ENCODE assay signal across 8 cellular contexts in the genomic region with DNA sequence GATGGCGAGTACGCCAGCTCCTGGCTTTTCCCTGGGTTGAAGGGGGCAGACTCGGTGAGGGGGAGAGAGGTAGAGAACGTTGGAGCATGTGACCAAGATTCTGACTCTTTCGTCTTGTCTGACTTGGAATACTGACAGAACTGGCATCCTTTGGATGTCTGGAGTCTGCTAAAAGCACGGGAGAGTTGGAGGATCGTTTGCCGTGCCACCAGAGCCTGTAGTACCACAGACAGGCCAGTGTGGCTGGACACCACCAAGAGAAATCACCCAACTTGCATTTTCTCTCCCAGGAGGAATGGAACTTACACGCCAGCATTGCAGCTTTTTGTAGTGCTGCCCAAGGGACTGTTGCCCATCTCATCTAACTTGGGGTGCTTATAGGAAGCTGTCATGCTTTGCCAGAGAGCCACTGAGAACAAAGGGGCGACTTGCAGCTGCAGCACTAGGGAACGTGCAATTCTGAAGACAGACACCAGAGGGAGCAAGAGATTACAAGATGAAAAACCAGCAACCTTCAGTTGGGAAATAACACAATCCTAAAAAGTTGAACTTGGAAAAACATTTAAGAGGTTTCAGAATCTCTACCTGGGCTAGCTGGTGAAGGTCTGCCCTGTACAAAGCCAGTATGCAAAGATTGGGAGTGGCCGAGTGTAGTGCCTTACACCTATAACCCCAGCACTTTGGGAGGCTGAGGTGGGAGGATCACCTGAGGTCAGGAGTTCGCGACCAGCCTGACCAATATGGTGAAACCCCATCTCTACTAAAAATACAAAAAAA. TPM values are rescaled to one million over a fixed set of nuclear protein-coding genes. Genes with fewer than 3 reads are reported as not detected.
DNase-seq lines count a peak whose midpoint lies in the region; ATAC-seq and TF ChIP-seq lines count a peak whose summit lies in the region.

No MANE protein-coding gene starts in this region.

- POLR2A ChIA-PET in SK-N-SH (lab: Yijun Ruan, JAX), result no interaction called here

- TF ChIP-seq RAD21 in SK-N-SH (IDR thresholded peaks at IDR 0.05; ENCODE audit: low read length), result peak; percentile 89

- no peak overlapping the region for H2AFZ ChIP-seq in Loucy (ENCODE audit: low read length)
- no peak overlapping the region for H2AFZ ChIP-seq in SK-N-SH (ENCODE audit: low read depth)

- H3K27me3 ChIP-seq in Loucy (ENCODE audit: insufficient read depth, low read length, poor library complexity, severe bottlenecking), result no peaks in the 10 kb centered on the region
- no peaks in the 10 kb centered on the region for H3K27me3 ChIP-seq in SK-N-SH (ENCODE audit: insufficient read depth)
- H3K27me3 ChIP-seq in heart left ventricle, result no peaks in the 10 kb centered on the region
- no peaks in the 10 kb centered on the region for H3K27me3 ChIP-seq in psoas muscle (ENCODE audit: insufficient read depth in 3 of 3, low read length in 2 of 3)

- H3K4me2 ChIP-seq in Loucy (ENCODE audit: low read depth, low read length, poor library complexity, severe bottlenecking) (no peak overlapping the region), SK-N-SH (no peak overlapping the region)

- H3K79me2 ChIP-seq in Loucy (ENCODE audit: insufficient read depth, low read length) (no peaks in the 10 kb centered on the region), SK-N-SH (ENCODE audit: insufficient read depth) (no peaks in the 10 kb centered on the region)

- H3K4me1 ChIP-seq in Loucy (ENCODE audit: insufficient read depth, low read length, poor library complexity, severe bottlenecking), result no peaks in the 10 kb centered on the region
- no peaks in the 10 kb centered on the region; a peak in 1 of 4 replicates for H3K4me1 ChIP-seq in SK-N-SH (ENCODE audit: control insufficient read depth in 1 of 2, insufficient read depth in 2 of 2, low read depth in 1 of 2, low read length in 1 of 2)
- no peaks in the 10 kb centered on the region for H3K4me1 ChIP-seq in heart left ventricle
- H3K4me1 ChIP-seq in psoas muscle, result no peaks in the 10 kb centered on the region

- no peaks in the 10 kb centered on the region for H3F3A ChIP-seq in Loucy (ENCODE audit: low read depth)
- H3F3A ChIP-seq in SK-N-SH (replicated peaks; ENCODE audit: insufficient read depth), result peaks cover 9% of the 10 kb centered on the region

- H3K9me2 ChIP-seq in Loucy (replicated peaks; ENCODE audit: low read depth, low read length) (no peaks in the 10 kb centered on the region), SK-N-SH (no peaks in the 10 kb centered on the region)

- H3K27ac ChIP-seq in SK-N-SH (ENCODE audit: low read depth in 2 of 2, low read length in 1 of 2) (no peak overlapping the region), heart left ventricle (no peak overlapping the region), psoas muscle (no peak overlapping the region)

- ATAC-seq in heart left ventricle (peak; percentile 37 to 68 (median 66)), psoas muscle (peak; percentile 62 to 83 (median 72)), HG02623 (IDR thresholded peaks at IDR 0.05; ENCODE audit: unreplicated experiment) (no peak), GM21737 (IDR thresholded peaks at IDR 0.05; ENCODE audit: unreplicated experiment) (no peak)

- TF ChIP-seq CTCF in Loucy (conservative IDR thresholded peaks at IDR 0.05; ENCODE audit: low read length) (peak; percentile 94), SK-N-SH (IDR thresholded peaks at IDR 0.05) (peak; percentile 89), heart left ventricle (IDR thresholded peaks at IDR 0.05) (peak; percentile 71 to 93 (median 87)), psoas muscle (IDR thresholded peaks at IDR 0.05) (peak; percentile 94)

- H3K4me3 ChIP-seq in Loucy (ENCODE audit: low read length, poor library complexity, severe bottlenecking) (no peak overlapping the region), SK-N-SH (ENCODE audit: low read depth in 2 of 2, low read length in 1 of 2) (no peak overlapping the region; a peak in 1 of 4 replicates), heart left ventricle (no peak overlapping the region), psoas muscle (no peak overlapping the region)

- DNase-seq in EL (peak; percentile 76), SK-N-SH (peak; percentile 69), heart left ventricle (peak in 2 of 5 donors; percentile 44 to 49), psoas muscle (no peak)
- DNase-seq in activated naive CD8-positive, alpha-beta T cell treated with anti-CD3 and anti-CD28 coated beads, Interleukin-2, amount 50 U/mL, for 16 hours (ENCODE audit: low read depth, low spot score), result peak; percentile 27

- TF ChIP-seq EP300 in SK-N-SH (IDR thresholded peaks at IDR 0.05; ENCODE audit: borderline replicate concordance in 1 of 2, low read depth in 1 of 2, low read length in 1 of 2), result no peak

- H3K36me3 ChIP-seq in Loucy (ENCODE audit: insufficient read depth, low read length) (peaks cover 45% of the 10 kb centered on the region; the same call in 1 of the 2 replicates), SK-N-SH (replicated peaks in 1 of 2; ENCODE audit: control insufficient read depth in 1 of 2, insufficient read depth in 2 of 2, low read length in 1 of 2) (peaks cover 23 to 41% of the 10 kb centered on the region in 2 experiments), heart left ventricle (peaks cover 0 to 51% (median 46%) of the 10 kb centered on the region in 9 donors), psoas muscle (ENCODE audit: insufficient read depth in 1 of 2, low read depth in 1 of 2) (peaks cover 0 to 52% of the 10 kb centered on the region in 2 donors)

- H3K9ac ChIP-seq in Loucy (ENCODE audit: low read depth, low read length, poor library complexity, severe bottlenecking), result no peak overlapping the region
- no peak overlapping the region for H3K9ac ChIP-seq in SK-N-SH

- no peaks in the 10 kb centered on the region; the same call in 1 of the 2 replicates for H3K9me3 ChIP-seq in Loucy (ENCODE audit: insufficient read depth, low read depth, low read length)
- no peaks in the 10 kb centered on the region for H3K9me3 ChIP-seq in SK-N-SH
- H3K9me3 ChIP-seq in heart left ventricle, result no peaks in the 10 kb centered on the region
- no peaks in the 10 kb centered on the region for H3K9me3 ChIP-seq in psoas muscle

- H4K20me1 ChIP-seq in Loucy (ENCODE audit: insufficient read depth, low read length, poor library complexity, severe bottlenecking), result no peaks in the 10 kb centered on the region
- no peaks in the 10 kb centered on the region for H4K20me1 ChIP-seq in SK-N-SH (ENCODE audit: insufficient read depth)

- intact Hi-C loops in heart left ventricle (cut with DNase I), result loop anchor here (1.0 to 10.0 kb wide), 6 partner anchors 207 to 438 kb away; no protein-coding TSS in a partner anchor
- intact Hi-C loops in psoas muscle (cut with DNase I), result loop anchor here (1.0 to 10.0 kb wide), 3 partner anchors 207 to 428 kb away; no protein-coding TSS in a partner anchor

- WGBS in SK-N-SH (ENCODE audit: low lambda C conversion rate), result 68% methylated on average over 13 of the region's 14 CpGs
- 68 to 69% (median 69%) methylated on average over 14 of the region's 14 CpGs for WGBS in heart left ventricle, 4 donors
- WGBS in psoas muscle, 3 donors, result 59 to 67% (median 59%) methylated on average over 14 of the region's 14 CpGs

- no peak for TF ChIP-seq POLR2A in heart left ventricle (IDR thresholded peaks at IDR 0.05)

- CTCF ChIA-PET in SK-N-SH (lab: Yijun Ruan, JAX), result interaction anchor here (0.6 to 7.0 kb wide), 37 partner anchors 9 to 885 kb away, joined by 3 to 175 read pairs (median 4); no protein-coding TSS in a partner anchor

TF ChIP-seq in SK-N-SH, 30 proteins besides CTCF, POLR2A, EP300 and RAD21:
- TF ChIP-seq SMC3 (IDR thresholded peaks at IDR 0.05; ENCODE audit: low read depth, low read length) (peak; percentile 90), CHD2 (IDR thresholded peaks at IDR 0.05; ENCODE audit: low read length, partially characterized antibody) (peak; percentile 14), SIN3A (IDR thresholded peaks at IDR 0.05; ENCODE audit: borderline replicate concordance, low read depth, low read length) (0 out of 2 replicates have a peak, but pooled peaks have one; percentile 20), FOXM1 (IDR thresholded peaks at IDR 0.05; ENCODE audit: low read depth) (no peak)
- TF ChIP-seq, protein P1, sequence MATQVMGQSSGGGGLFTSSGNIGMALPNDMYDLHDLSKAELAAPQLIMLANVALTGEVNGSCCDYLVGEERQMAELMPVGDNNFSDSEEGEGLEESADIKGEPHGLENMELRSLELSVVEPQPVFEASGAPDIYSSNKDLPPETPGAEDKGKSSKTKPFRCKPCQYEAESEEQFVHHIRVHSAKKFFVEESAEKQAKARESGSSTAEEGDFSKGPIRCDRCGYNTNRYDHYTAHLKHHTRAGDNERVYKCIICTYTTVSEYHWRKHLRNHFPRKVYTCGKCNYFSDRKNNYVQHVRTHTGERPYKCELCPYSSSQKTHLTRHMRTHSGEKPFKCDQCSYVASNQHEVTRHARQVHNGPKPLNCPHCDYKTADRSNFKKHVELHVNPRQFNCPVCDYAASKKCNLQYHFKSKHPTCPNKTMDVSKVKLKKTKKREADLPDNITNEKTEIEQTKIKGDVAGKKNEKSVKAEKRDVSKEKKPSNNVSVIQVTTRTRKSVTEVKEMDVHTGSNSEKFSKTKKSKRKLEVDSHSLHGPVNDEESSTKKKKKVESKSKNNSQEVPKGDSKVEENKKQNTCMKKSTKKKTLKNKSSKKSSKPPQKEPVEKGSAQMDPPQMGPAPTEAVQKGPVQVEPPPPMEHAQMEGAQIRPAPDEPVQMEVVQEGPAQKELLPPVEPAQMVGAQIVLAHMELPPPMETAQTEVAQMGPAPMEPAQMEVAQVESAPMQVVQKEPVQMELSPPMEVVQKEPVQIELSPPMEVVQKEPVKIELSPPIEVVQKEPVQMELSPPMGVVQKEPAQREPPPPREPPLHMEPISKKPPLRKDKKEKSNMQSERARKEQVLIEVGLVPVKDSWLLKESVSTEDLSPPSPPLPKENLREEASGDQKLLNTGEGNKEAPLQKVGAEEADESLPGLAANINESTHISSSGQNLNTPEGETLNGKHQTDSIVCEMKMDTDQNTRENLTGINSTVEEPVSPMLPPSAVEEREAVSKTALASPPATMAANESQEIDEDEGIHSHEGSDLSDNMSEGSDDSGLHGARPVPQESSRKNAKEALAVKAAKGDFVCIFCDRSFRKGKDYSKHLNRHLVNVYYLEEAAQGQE (IDR thresholded peaks at IDR 0.05; ENCODE audit: low read depth, low read length), result no peak

RNA-seq across cellular contexts. Expression of gene PSMG2, which starts 24.1 kb away (rescaled TPM):
- polyA plus RNA-seq in SK-N-SH (2012; rRNA removed) (36.0 and 36.1 TPM in 2 replicates), heart left ventricle (10 to 100 TPM; 55.5 to 65.7 TPM), psoas muscle (10 to 100 TPM; 63.5 to 67.7 (median 67.0) TPM)
- 42.2 and 49.4 TPM in 2 replicates for polyA plus RNA-seq in SK-N-SH (2012; cell fraction: cytosol; rRNA removed)
- polyA plus RNA-seq in SK-N-SH (2012; cell fraction: nucleus; rRNA removed), result 18.0 and 34.0 TPM in 2 replicates
- total RNA-seq in heart left ventricle (10 to 100 TPM; 35.8 to 61.5 (median 44.7) TPM), psoas muscle (10 to 100 TPM; 32.9 to 53.8 (median 52.5) TPM)

RNA-seq across cellular contexts. Expression of gene CEP76, which starts 24.4 kb away (rescaled TPM):
- polyA plus RNA-seq in SK-N-SH (2012; rRNA removed) (6.4 and 8.0 TPM in 2 replicates), heart left ventricle (1 to 10 TPM; 1.3 to 3.2 TPM), psoas muscle (1 to 10 TPM; 2.3 to 6.4 (median 2.4) TPM)
- polyA plus RNA-seq in SK-N-SH (2012; cell fraction: cytosol; rRNA removed), result 7.1 and 7.9 TPM in 2 replicates
- 9.6 and 17.3 TPM in 2 replicates for polyA plus RNA-seq in SK-N-SH (2012; cell fraction: nucleus; rRNA removed)
- total RNA-seq in heart left ventricle (1 to 10 TPM; 1.6 to 7.9 (median 4.4) TPM), psoas muscle (1 to 10 TPM; 3.9 to 5.7 (median 4.3) TPM)

Comparison
In these comparisons a context has a peak if more than half of its experiments do, and no peak if none do; other contexts are left out.
1. DNase-seq: peak in EL (single experiment), SK-N-SH (single experiment) and activated naive CD8-positive, alpha-beta T cell treated with anti-CD3 and anti-CD28 coated beads, Interleukin-2, amount 50 U/mL, for 16 hours (single experiment); none in psoas muscle (0 of 2).
2. ATAC-seq: peak in heart left ventricle (4 of 4) and psoas muscle (4 of 4); none in HG02623 (single experiment) and GM21737 (single experiment).
3. Peak in every context shown above with its lines, with median percentiles within 50 percentile points of each other: CTCF ChIP-seq.